In genomic region chr21:44381874-44382273, GRCh38 we compare ENCODE assay signal across 9 cellular contexts. TPM values are rescaled to one million over a fixed set of nuclear protein-coding genes. Genes with fewer than 3 reads are reported as not detected.
"Had no signal": no experiment of that assay in that cellular context is flagged by ENCODE, and none has a peak within 500 bp of the region (broad histone marks: within the 10 kb centered on the region; RNA-seq: fewer than 3 reads in every experiment).

No MANE protein-coding gene starts in this region.

- H3K9me3 ChIP-seq: HAP-1 had no signal

- H3K27me3 Mint-ChIP-seq: IgD-negative memory B cell had no signal

- FAIRE-seq: HTR-8/SVneo had no signal

- H3K27ac Mint-ChIP-seq: IgD-negative memory B cell had no signal

- H3K36me3 ChIP-seq: HAP-1 had no signal

- DNase-seq: GM23248, GOT3, H7, KG1 had no signal

- H3K27ac ChIP-seq: GM23248 had no signal

- H3K4me3 Mint-ChIP-seq: IgD-negative memory B cell had no signal

- H2AFZ ChIP-seq: GM23248 had no signal

- H3K4me3 ChIP-seq: GM23248, HAP-1 had no signal

- H3K9ac ChIP-seq: GM23248 had no signal

- ATAC-seq: HCT116 had no signal

- H3K4me1 ChIP-seq: HAP-1 had no signal

RNA-seq across cellular contexts. Expression of gene TRPM2, which starts 28.5 kb away (rescaled TPM):
- total RNA-seq: HT-29 had no signal
- polyA plus RNA-seq: GM23248 had no signal
